In the genomic region with DNA sequence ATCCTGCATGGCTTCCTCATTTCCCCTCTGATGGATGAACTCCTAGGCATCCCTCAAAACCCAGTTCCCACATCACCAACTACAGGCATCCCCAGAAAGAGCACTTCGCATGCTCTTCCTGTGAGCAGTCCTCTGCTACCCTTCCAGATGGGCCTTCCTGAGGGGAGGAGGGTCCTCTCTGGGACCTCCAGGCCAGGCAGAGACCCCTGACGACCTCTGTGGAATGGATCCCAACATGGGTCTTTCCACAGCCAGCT, we compare ENCODE assay signal across 8 cellular contexts. TPM values are rescaled to one million over a fixed set of nuclear protein-coding genes. Genes with fewer than 3 reads are reported as not detected.
DNase-seq lines count a peak whose midpoint lies in the region; ATAC-seq and TF ChIP-seq lines count a peak whose summit lies in the region.

No MANE protein-coding gene starts in this region.

- peak overlapping the region; percentile 78 for H3K27ac Mint-ChIP-seq in central memory CD8-positive, alpha-beta T cell (ENCODE audit: low read depth)
- H3K27ac Mint-ChIP-seq in natural killer cell treated with Interleukin-12 subunit alpha and Interleukin-12 subunit beta and Interleukin-15 and Interleukin-18, amount 100 ng/mL, for 72 hours: peak overlapping the region in 1 of 2 donors; percentile 73

- H4K20me1 ChIP-seq in Loucy (ENCODE audit: insufficient read depth, low read length, poor library complexity, severe bottlenecking): peaks cover 54% of the 10 kb centered on the region

- H3K9me3 ChIP-seq in Loucy (ENCODE audit: insufficient read depth, low read depth, low read length): no peaks in the 10 kb centered on the region

- no peaks in the 10 kb centered on the region for H3K27me3 ChIP-seq in BJ (ENCODE audit: control insufficient read depth, insufficient read depth, low read length)
- H3K27me3 ChIP-seq in Loucy (ENCODE audit: insufficient read depth, low read length, poor library complexity, severe bottlenecking): no peaks in the 10 kb centered on the region

- no peaks in the 10 kb centered on the region for H3K9me3 Mint-ChIP-seq in central memory CD8-positive, alpha-beta T cell
- no peaks in the 10 kb centered on the region for H3K9me3 Mint-ChIP-seq in natural killer cell treated with Interleukin-12 subunit alpha and Interleukin-12 subunit beta and Interleukin-15 and Interleukin-18, amount 100 ng/mL, for 72 hours

- peaks cover 46% of the 10 kb centered on the region for H3K4me1 ChIP-seq in Loucy (ENCODE audit: insufficient read depth, low read length, poor library complexity, severe bottlenecking)

- DNase-seq in BJ (ENCODE audit: low read depth) (no peak), DMS 273 treated with DMSO at 0.1 percent for 48 hours (lab: John Stamatoyannopoulos, UW) (no peak), dedifferentiated amniotic fluid mesenchymal stem cell (ENCODE audit: extremely low spot score) (no peak), EL (no peak)
- DNase-seq in central memory CD8-positive, alpha-beta T cell (ENCODE audit: low spot score in 2 of 2): no peak
- no peak for DNase-seq in natural killer cell treated with Interleukin-12 subunit alpha and Interleukin-12 subunit beta and Interleukin-15 and Interleukin-18, amount 100 ng/mL, for 72 hours (ENCODE audit: low spot score)

- H3K4me2 ChIP-seq in Loucy (ENCODE audit: low read depth, low read length, poor library complexity, severe bottlenecking): peak overlapping the region; percentile 90

- CTCF ChIA-PET in BJ (lab: Yijun Ruan, JAX): interaction anchor here (1.4 to 1.8 kb wide), 2 partner anchors 25 to 27 kb away, joined by 5 to 10 read pairs; no protein-coding TSS in a partner anchor

- peak overlapping the region; percentile 72 for H3K9ac ChIP-seq in Loucy (ENCODE audit: low read depth, low read length, poor library complexity, severe bottlenecking)

- no peak overlapping the region for H2AFZ ChIP-seq in Loucy (ENCODE audit: low read length)

- no peaks in the 10 kb centered on the region; the same call in 1 of the 2 replicates for H3F3A ChIP-seq in Loucy (ENCODE audit: low read depth)

- H3K4me3 ChIP-seq in BJ (ENCODE audit: low read depth, low read length) (peak overlapping the region; percentile 78), Loucy (ENCODE audit: low read length, poor library complexity, severe bottlenecking) (peak overlapping the region; percentile 75)

- peak overlapping the region; percentile 84 for H3K4me3 Mint-ChIP-seq in central memory CD8-positive, alpha-beta T cell
- peak overlapping the region; percentile 89 for H3K4me3 Mint-ChIP-seq in natural killer cell treated with Interleukin-12 subunit alpha and Interleukin-12 subunit beta and Interleukin-15 and Interleukin-18, amount 100 ng/mL, for 72 hours

- POLR2A ChIA-PET in BJ (lab: Charles Lee): no interaction called here

- no peak for TF ChIP-seq CTCF in BJ (IDR thresholded peaks at IDR 0.05; ENCODE audit: insufficient read depth, low read depth, low read length)
- TF ChIP-seq CTCF in Loucy (conservative IDR thresholded peaks at IDR 0.05; ENCODE audit: low read length): no peak

- ATAC-seq in central memory CD8-positive, alpha-beta T cell (replicated peaks; ENCODE audit: extremely low read depth, poor library complexity, severe bottlenecking): no peak
- no peak for ATAC-seq in natural killer cell treated with Interleukin-12 subunit alpha and Interleukin-12 subunit beta and Interleukin-15 and Interleukin-18, amount 100 ng/mL, for 72 hours
- ATAC-seq in GM21423 (IDR thresholded peaks at IDR 0.05; ENCODE audit: unreplicated experiment): no peak

- H3K36me3 Mint-ChIP-seq in central memory CD8-positive, alpha-beta T cell (ENCODE audit: insufficient read depth): peaks cover 15% of the 10 kb centered on the region
- H3K36me3 Mint-ChIP-seq in natural killer cell treated with Interleukin-12 subunit alpha and Interleukin-12 subunit beta and Interleukin-15 and Interleukin-18, amount 100 ng/mL, for 72 hours: no peaks in the 10 kb centered on the region

- peaks cover 64% of the 10 kb centered on the region for H3K79me2 ChIP-seq in Loucy (ENCODE audit: insufficient read depth, low read length)

- peaks cover 42% of the 10 kb centered on the region for H3K4me1 Mint-ChIP-seq in central memory CD8-positive, alpha-beta T cell
- peaks cover 21 to 22% of the 10 kb centered on the region in 2 donors for H3K4me1 Mint-ChIP-seq in natural killer cell treated with Interleukin-12 subunit alpha and Interleukin-12 subunit beta and Interleukin-15 and Interleukin-18, amount 100 ng/mL, for 72 hours (ENCODE audit: low read depth in 2 of 2)

- peaks cover 24% of the 10 kb centered on the region for H3K36me3 ChIP-seq in BJ (ENCODE audit: control insufficient read depth, insufficient read depth, low read length)
- H3K36me3 ChIP-seq in Loucy (ENCODE audit: insufficient read depth, low read length): no peaks in the 10 kb centered on the region; the same call in 1 of the 2 replicates

- no peaks in the 10 kb centered on the region for H3K9me2 ChIP-seq in Loucy (replicated peaks; ENCODE audit: low read depth, low read length)

- no peaks in the 10 kb centered on the region for H3K27me3 Mint-ChIP-seq in central memory CD8-positive, alpha-beta T cell
- H3K27me3 Mint-ChIP-seq in natural killer cell treated with Interleukin-12 subunit alpha and Interleukin-12 subunit beta and Interleukin-15 and Interleukin-18, amount 100 ng/mL, for 72 hours: no peaks in the 10 kb centered on the region

RNA-seq across cellular contexts. Expression of gene AKT1, which starts 1.9 kb away (rescaled TPM):
- 152 and 226 TPM in 2 replicates for polyA plus RNA-seq in BJ (2011; rRNA removed)
- 161 and 254 TPM in 2 replicates for polyA minus RNA-seq in BJ (2011; rRNA and poly(A)+ RNA removed)
- 100 to 1,000 TPM; 128 to 229 TPM for total RNA-seq in natural killer cell treated with Interleukin-12 subunit alpha and Interleukin-12 subunit beta and Interleukin-15 and Interleukin-18, amount 100 ng/mL, for 72 hours

RNA-seq across cellular contexts. Expression of gene ZBTB42, which starts 7.3 kb away (rescaled TPM):
- polyA plus RNA-seq in BJ (2011; rRNA removed): 1.9 and 2.7 TPM in 2 replicates
- 2.0 and 3.7 TPM in 2 replicates for polyA minus RNA-seq in BJ (2011; rRNA and poly(A)+ RNA removed)
- total RNA-seq in natural killer cell treated with Interleukin-12 subunit alpha and Interleukin-12 subunit beta and Interleukin-15 and Interleukin-18, amount 100 ng/mL, for 72 hours: 1 to 10 TPM; 1.3 to 3.0 TPM

RNA-seq across cellular contexts. Expression of gene SIVA1, which starts 40.7 kb away (rescaled TPM):
- 83.5 and 116 TPM in 2 replicates for polyA plus RNA-seq in BJ (2011; rRNA removed)
- polyA minus RNA-seq in BJ (2011; rRNA and poly(A)+ RNA removed): 8.5 and 9.5 TPM in 2 replicates
- total RNA-seq in natural killer cell treated with Interleukin-12 subunit alpha and Interleukin-12 subunit beta and Interleukin-15 and Interleukin-18, amount 100 ng/mL, for 72 hours: 100 to 1,000 TPM in 1 of 2 donors, 10 to 100 TPM in 1; 74.5 to 157 TPM
